ENCODE assay signal across 33 cellular contexts in the genomic region with DNA sequence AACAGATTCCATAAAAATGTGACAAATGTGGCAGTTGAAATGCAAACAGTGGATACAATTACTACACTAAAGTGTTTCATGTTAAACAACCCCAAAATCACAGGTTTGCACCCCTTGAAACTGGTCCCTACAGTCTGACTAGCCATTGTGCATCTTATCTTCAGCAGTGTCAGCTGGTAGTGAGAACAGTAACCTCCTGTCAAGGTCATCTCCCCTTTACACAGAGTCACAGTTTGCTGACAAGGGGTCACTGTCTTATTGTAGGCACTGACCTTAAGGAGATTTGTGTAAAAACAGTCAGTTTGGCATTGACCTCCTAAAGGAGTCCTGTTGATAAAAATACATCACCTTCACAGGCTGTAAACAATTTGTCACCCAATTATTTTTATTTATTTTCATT.
"Had no signal": no experiment of that assay in that cellular context is flagged by ENCODE, and none has a peak within 500 bp of the region (broad histone marks: within the 10 kb centered on the region; RNA-seq: fewer than 3 reads in every experiment).

No MANE protein-coding gene starts in this region.

- H3K4me1 ChIP-seq: adrenal gland, ascending aorta, body of pancreas, breast epithelium had no signal

- DNase-seq: activated effector memory CD4-positive, alpha-beta T cell treated with anti-CD3 and anti-CD28 coated beads, Interleukin-2, amount 50 U/mL, for 16 hours; activated effector memory CD4-positive, alpha-beta T cell treated with Interleukin-2 at 50 U/mL for 16 hours; activated gamma-delta T cell; activated gamma-delta T cell treated with Interleukin-2 at 50 U/mL for 16 hours; activated naive CD4-positive, alpha-beta T cell; activated naive CD4-positive, alpha-beta T cell treated with anti-CD3 and anti-CD28 coated beads for 36 hours; activated naive CD4-positive, alpha-beta T cell treated with anti-CD3 and anti-CD28 coated beads, Interleukin-2, amount 10 ng/mL, durations not matched to agents 7 days and 5 days; activated naive CD4-positive, alpha-beta T cell treated with anti-CD3 and anti-CD28 coated beads, Interleukin-2, amount 50 U/mL, for 16 hours; activated naive CD4-positive, alpha-beta T cell treated with Interleukin-2 at 50 U/mL for 16 hours; activated naive CD8-positive, alpha-beta T cell treated with anti-CD3 and anti-CD28 coated beads for 36 hours; activated naive CD8-positive, alpha-beta T cell treated with anti-CD3 and anti-CD28 coated beads, Interleukin-2, amount 10 ng/mL, durations not matched to agents 7 days and 5 days; activated naive CD8-positive, alpha-beta T cell treated with anti-CD3 and anti-CD28 coated beads, Interleukin-2, amount 50 U/mL, for 24 hours; activated T-cell treated with anti-CD3 and anti-CD28 coated beads, Interleukin-2, amount 50 U/mL, for 24 hours; activated T-cell treated with anti-CD3 and anti-CD28 coated beads, Interleukin-2, amount 50 U/mL, for 4 hours; activated T-cell treated with anti-CD3 and anti-CD28 coated beads, Interleukin-2, amount 50 U/mL, for 48 hours; activated T-cell treated with anti-CD3 and anti-CD28 coated beads, Interleukin-2, amount 50 U/mL, for 72 hours; adrenal gland; amniotic stem cell; amygdala; anterior cingulate cortex; aorta; body of pancreas; brain microvascular endothelial cell; caudate nucleus; central memory CD4-positive, alpha-beta T cell; cerebellar nuclear complex had no signal

- FAIRE-seq: astrocyte, bronchial epithelial cell had no signal

- H3K4me3 ChIP-seq: adrenal gland, ascending aorta, body of pancreas, breast epithelium, cardiac muscle cell had no signal

- H3K9me3 ChIP-seq: adrenal gland, ascending aorta, body of pancreas, breast epithelium had no signal

- H3K27me3 ChIP-seq: adrenal gland, ascending aorta, body of pancreas, brain microvascular endothelial cell, breast epithelium, cardiac muscle cell had no signal

- H3K27ac ChIP-seq: adrenal gland, ascending aorta, body of pancreas, brain microvascular endothelial cell, breast epithelium, cardiac muscle cell had no signal

- ATAC-seq: activated naive CD4-positive, alpha-beta T cell treated with anti-CD3 and anti-CD28 coated beads, Interleukin-2, amount 50 U/mL, for 72 hours; activated naive CD8-positive, alpha-beta T cell treated with anti-CD3 and anti-CD28 coated beads, Interleukin-2, amount 50 U/mL, for 24 hours; activated T-cell treated with anti-CD3 and anti-CD28 coated beads, Interleukin-2, amount 50 U/mL, for 4 hours; activated T-cell treated with anti-CD3 and anti-CD28 coated beads, Interleukin-2, amount 50 U/mL, for 72 hours; activated T-helper 17 cell treated with anti-CD3 and anti-CD28 coated beads, Interleukin-2, amount 50 U/mL, for 72 hours; body of pancreas had no signal

- H3K36me3 ChIP-seq: adrenal gland, ascending aorta, brain microvascular endothelial cell, breast epithelium, cardiac muscle cell had no signal
